Comparison of ENCODE assay signal across 2 cellular contexts in genomic region chr17:31416503-31416923, GRCh38.
TF ChIP-seq lines count a peak whose summit lies in the region.

No MANE protein-coding gene starts in this region.

TF ChIP-seq in A549, 52 proteins besides CTCF, POLR2A, EP300 and RAD21 (continued from another document):
- TF ChIP-seq E2F6 (IDR thresholded peaks at IDR 0.05; ENCODE audit: borderline replicate concordance, low read depth) (no peak), NPAS2 (CRISPR knock-in tag; IDR thresholded peaks at IDR 0.05; ENCODE audit: borderline replicate concordance) (no peak), RARB (CRISPR knock-in tag; IDR thresholded peaks at IDR 0.05) (no peak), PBX3 (IDR thresholded peaks at IDR 0.05) (no peak), MAFK (IDR thresholded peaks at IDR 0.05; ENCODE audit: partially characterized antibody) (no peak), RFX5 (IDR thresholded peaks at IDR 0.05) (no peak), RCOR1 (IDR thresholded peaks at IDR 0.05; ENCODE audit: low read depth, low read length) (no peak), HEYL (CRISPR knock-in tag; IDR thresholded peaks at IDR 0.05) (no peak), KDM5A (IDR thresholded peaks at IDR 0.05) (no peak), BHLHE40 (IDR thresholded peaks at IDR 0.05; ENCODE audit: low read depth, low read length) (no peak), PHF8 (IDR thresholded peaks at IDR 0.05; ENCODE audit: borderline replicate concordance, low read depth) (no peak), BCL3 (IDR thresholded peaks at IDR 0.05) (no peak)

TF ChIP-seq in IMR-90, 13 proteins besides CTCF, POLR2A, EP300 and RAD21 (continued from another document):
- TF ChIP-seq ELK1 (IDR thresholded peaks at IDR 0.05; ENCODE audit: borderline replicate concordance, low read depth, low read length) (no peak), RFX5 (IDR thresholded peaks at IDR 0.05; ENCODE audit: low read depth, low read length) (no peak), MAZ (IDR thresholded peaks at IDR 0.05; ENCODE audit: borderline replicate concordance, low read depth, low read length) (no peak), MAFK (IDR thresholded peaks at IDR 0.05; ENCODE audit: low read depth, low read length) (no peak), CEBPB (IDR thresholded peaks at IDR 0.05; ENCODE audit: low read depth, low read length) (no peak), RCOR1 (IDR thresholded peaks at IDR 0.05; ENCODE audit: insufficient replicate concordance, low read length) (no peak), CHD1 (IDR thresholded peaks at IDR 0.05; ENCODE audit: low read depth, low read length) (no peak), MXI1 (IDR thresholded peaks at IDR 0.05; ENCODE audit: borderline replicate concordance, low read depth, low read length) (no peak)
